In genomic region chr11:32435511-32435946, GRCh38 we compare ENCODE assay signal across 1 cellular context.
A peak's percentile ranks its signal among the peaks of the same experiment; 100 is the strongest.
TF ChIP-seq lines count a peak whose summit lies in the region.

Gene WT1 (minus strand): TSS chr11:32435539.

TF ChIP-seq in K562, 482 proteins besides CTCF, POLR2A, EP300 and RAD21 (continued from another document and continues in another):
- TF ChIP-seq ZBTB5 (IDR thresholded peaks at IDR 0.05) (no peak), BCL6 (CRISPR knock-in tag; IDR thresholded peaks at IDR 0.05) (no peak), MTA1 (IDR thresholded peaks at IDR 0.05; ENCODE audit: borderline replicate concordance) (no peak), BACH1 (tag; IDR thresholded peaks at IDR 0.05) (no peak), BCLAF1 (IDR thresholded peaks at IDR 0.05; ENCODE audit: borderline replicate concordance in 1 of 2, control insufficient read depth in 1 of 2, low read depth in 2 of 2, low read length in 1 of 2) (no peak), BRF1 (IDR thresholded peaks at IDR 0.05; ENCODE audit: borderline replicate concordance, extremely low read depth, insufficient read length) (no peak), PTBP1 (IDR thresholded peaks at IDR 0.05; ENCODE audit: low read depth, low read length) (no peak), ZNF764 (CRISPR knock-in tag; IDR thresholded peaks at IDR 0.05; ENCODE audit: low read depth) (no peak), ZNF41 (CRISPR knock-in tag; conservative IDR thresholded peaks at IDR 0.05) (no peak), HNRNPUL1 (IDR thresholded peaks at IDR 0.05; ENCODE audit: low read length) (no peak), PHB (CRISPR knock-in tag; IDR thresholded peaks at IDR 0.05) (no peak), FOXJ3 (CRISPR knock-in tag; IDR thresholded peaks at IDR 0.05) (no peak), THAP12 (CRISPR knock-in tag; IDR thresholded peaks at IDR 0.05) (peak; percentile 56), SNRNP70 (optimal IDR thresholded peaks at IDR 0.05; ENCODE audit: low read depth, low read length) (no peak), SMC3 (conservative IDR thresholded peaks at IDR 0.05; ENCODE audit: insufficient read depth, low read depth, low read length) (no peak), ARID1B (IDR thresholded peaks at IDR 0.05) (0 out of 2 replicates have a peak, but pooled peaks have one; percentile 37), SIX5 (IDR thresholded peaks at IDR 0.05; ENCODE audit: borderline replicate concordance in 1 of 2, insufficient read depth in 1 of 2, low read depth in 1 of 2, low read length in 2 of 2) (no peak), COPS2 (conservative IDR thresholded peaks at IDR 0.05) (no peak), THRAP3 (IDR thresholded peaks at IDR 0.05; ENCODE audit: borderline replicate concordance) (no peak), IRF2 (CRISPR knock-in tag; IDR thresholded peaks at IDR 0.05) (no peak), TCF7L2 (IDR thresholded peaks at IDR 0.05; ENCODE audit: low read depth, low read length) (no peak), RBBP5 (IDR thresholded peaks at IDR 0.05; ENCODE audit: borderline replicate concordance, insufficient read depth, low read length, poor library complexity, severe bottlenecking) (no peak), ZNF695 (CRISPR knock-in tag; IDR thresholded peaks at IDR 0.05) (no peak), TCF7 (IDR thresholded peaks at IDR 0.05; ENCODE audit: borderline replicate concordance) (no peak), BRD4 (IDR thresholded peaks at IDR 0.05) (no peak), ZNF324 (CRISPR knock-in tag; IDR thresholded peaks at IDR 0.05) (no peak), MYNN (IDR thresholded peaks at IDR 0.05) (peak; percentile 74; the same call in 1 of the 2 replicates), MYNN (CRISPR knock-in tag; IDR thresholded peaks at IDR 0.05) (no peak), POU5F1 (IDR thresholded peaks at IDR 0.05; ENCODE audit: borderline replicate concordance, low read depth, low read length, partially characterized antibody) (no peak), POLR3G (IDR thresholded peaks at IDR 0.05; ENCODE audit: extremely low read depth, insufficient read length, insufficient replicate concordance) (no peak), ZNF586 (CRISPR knock-in tag; conservative IDR thresholded peaks at IDR 0.05) (no peak), E2F3 (CRISPR knock-in tag; IDR thresholded peaks at IDR 0.05) (0 out of 2 replicates have a peak, but pooled peaks have one; percentile 14), POLR3A (IDR thresholded peaks at IDR 0.05; ENCODE audit: borderline replicate concordance, extremely low read depth, insufficient read depth, insufficient read length) (no peak), NR4A1 (CRISPR knock-in tag; IDR thresholded peaks at IDR 0.05) (0 out of 2 replicates have a peak, but pooled peaks have one; percentile 64), NR4A1 (tag; IDR thresholded peaks at IDR 0.05) (0 out of 2 replicates have a peak, but pooled peaks have one; percentile 23), NFYB (IDR thresholded peaks at IDR 0.05; ENCODE audit: extremely low read depth, insufficient read length) (no peak), XRCC5 (IDR thresholded peaks at IDR 0.05; ENCODE audit: low read depth, low read length) (peak; percentile 72; the same call in 1 of the 2 replicates), HDAC2 (IDR thresholded peaks at IDR 0.05) (no peak), JUNB (CRISPR knock-in tag; conservative IDR thresholded peaks at IDR 0.05) (no peak), ZNF444 (CRISPR knock-in tag; IDR thresholded peaks at IDR 0.05) (no peak), HNRNPL (IDR thresholded peaks at IDR 0.05; ENCODE audit: low read depth, low read length) (no peak), KAT7 (CRISPR knock-in tag; IDR thresholded peaks at IDR 0.05; ENCODE audit: borderline replicate concordance) (no peak), NCOA6 (IDR thresholded peaks at IDR 0.05) (0 out of 2 replicates have a peak, but pooled peaks have one; percentile 39), ZFP91 (CRISPR knock-in tag; IDR thresholded peaks at IDR 0.05) (no peak), MEF2A (IDR thresholded peaks at IDR 0.05; ENCODE audit: control insufficient read depth, low read depth, low read length) (no peak), CTBP1 (IDR thresholded peaks at IDR 0.05; ENCODE audit: borderline replicate concordance) (peak; percentile 56; the same call in 1 of the 2 replicates), ZNF644 (tag; IDR thresholded peaks at IDR 0.05; ENCODE audit: low read depth) (no peak), SP2 (IDR thresholded peaks at IDR 0.05; ENCODE audit: extremely low read depth, low read depth, low read length, poor library complexity, severe bottlenecking) (no peak), ZNF165 (CRISPR knock-in tag; IDR thresholded peaks at IDR 0.05; ENCODE audit: borderline replicate concordance) (no peak), HEY1 (CRISPR knock-in tag; IDR thresholded peaks at IDR 0.05; ENCODE audit: borderline replicate concordance) (no peak), PURB (CRISPR knock-in tag; IDR thresholded peaks at IDR 0.05; ENCODE audit: low read depth) (no peak), MAFF (IDR thresholded peaks at IDR 0.05; ENCODE audit: low read length) (no peak), HMBOX1 (IDR thresholded peaks at IDR 0.05) (no peak), ZNF830 (CRISPR knock-in tag; IDR thresholded peaks at IDR 0.05) (no peak), TBL1XR1 (IDR thresholded peaks at IDR 0.05; ENCODE audit: low read length in 2 of 2) (no peak), GATAD2A (IDR thresholded peaks at IDR 0.05) (no peak)
- TF ChIP-seq, protein P1, sequence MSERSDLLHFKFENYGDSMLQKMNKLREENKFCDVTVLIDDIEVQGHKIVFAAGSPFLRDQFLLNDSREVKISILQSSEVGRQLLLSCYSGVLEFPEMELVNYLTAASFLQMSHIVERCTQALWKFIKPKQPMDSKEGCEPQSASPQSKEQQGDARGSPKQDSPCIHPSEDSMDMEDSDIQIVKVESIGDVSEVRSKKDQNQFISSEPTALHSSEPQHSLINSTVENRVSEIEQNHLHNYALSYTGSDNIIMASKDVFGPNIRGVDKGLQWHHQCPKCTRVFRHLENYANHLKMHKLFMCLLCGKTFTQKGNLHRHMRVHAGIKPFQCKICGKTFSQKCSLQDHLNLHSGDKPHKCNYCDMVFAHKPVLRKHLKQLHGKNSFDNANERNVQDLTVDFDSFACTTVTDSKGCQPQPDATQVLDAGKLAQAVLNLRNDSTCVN (CRISPR knock-in tag; IDR thresholded peaks at IDR 0.05): no peak
- TF ChIP-seq, protein P2, sequence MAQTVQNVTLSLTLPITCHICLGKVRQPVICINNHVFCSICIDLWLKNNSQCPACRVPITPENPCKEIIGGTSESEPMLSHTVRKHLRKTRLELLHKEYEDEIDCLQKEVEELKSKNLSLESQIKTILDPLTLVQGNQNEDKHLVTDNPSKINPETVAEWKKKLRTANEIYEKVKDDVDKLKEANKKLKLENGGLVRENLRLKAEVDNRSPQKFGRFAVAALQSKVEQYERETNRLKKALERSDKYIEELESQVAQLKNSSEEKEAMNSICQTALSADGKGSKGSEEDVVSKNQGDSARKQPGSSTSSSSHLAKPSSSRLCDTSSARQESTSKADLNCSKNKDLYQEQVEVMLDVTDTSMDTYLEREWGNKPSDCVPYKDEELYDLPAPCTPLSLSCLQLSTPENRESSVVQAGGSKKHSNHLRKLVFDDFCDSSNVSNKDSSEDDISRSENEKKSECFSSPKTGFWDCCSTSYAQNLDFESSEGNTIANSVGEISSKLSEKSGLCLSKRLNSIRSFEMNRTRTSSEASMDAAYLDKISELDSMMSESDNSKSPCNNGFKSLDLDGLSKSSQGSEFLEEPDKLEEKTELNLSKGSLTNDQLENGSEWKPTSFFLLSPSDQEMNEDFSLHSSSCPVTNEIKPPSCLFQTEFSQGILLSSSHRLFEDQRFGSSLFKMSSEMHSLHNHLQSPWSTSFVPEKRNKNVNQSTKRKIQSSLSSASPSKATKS (CRISPR knock-in tag; IDR thresholded peaks at IDR 0.05): no peak
- TF ChIP-seq, protein P3, sequence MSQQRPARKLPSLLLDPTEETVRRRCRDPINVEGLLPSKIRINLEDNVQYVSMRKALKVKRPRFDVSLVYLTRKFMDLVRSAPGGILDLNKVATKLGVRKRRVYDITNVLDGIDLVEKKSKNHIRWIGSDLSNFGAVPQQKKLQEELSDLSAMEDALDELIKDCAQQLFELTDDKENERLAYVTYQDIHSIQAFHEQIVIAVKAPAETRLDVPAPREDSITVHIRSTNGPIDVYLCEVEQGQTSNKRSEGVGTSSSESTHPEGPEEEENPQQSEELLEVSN (IDR thresholded peaks at IDR 0.05; ENCODE audit: borderline replicate concordance in 1 of 2, extremely low read depth in 1 of 2, insufficient read depth in 1 of 2, insufficient read length in 1 of 2, low read depth in 1 of 2, low read length in 1 of 2, poor library complexity in 1 of 2, severe bottlenecking in 1 of 2): peak; percentile 78 to 87
- TF ChIP-seq, protein P4, sequence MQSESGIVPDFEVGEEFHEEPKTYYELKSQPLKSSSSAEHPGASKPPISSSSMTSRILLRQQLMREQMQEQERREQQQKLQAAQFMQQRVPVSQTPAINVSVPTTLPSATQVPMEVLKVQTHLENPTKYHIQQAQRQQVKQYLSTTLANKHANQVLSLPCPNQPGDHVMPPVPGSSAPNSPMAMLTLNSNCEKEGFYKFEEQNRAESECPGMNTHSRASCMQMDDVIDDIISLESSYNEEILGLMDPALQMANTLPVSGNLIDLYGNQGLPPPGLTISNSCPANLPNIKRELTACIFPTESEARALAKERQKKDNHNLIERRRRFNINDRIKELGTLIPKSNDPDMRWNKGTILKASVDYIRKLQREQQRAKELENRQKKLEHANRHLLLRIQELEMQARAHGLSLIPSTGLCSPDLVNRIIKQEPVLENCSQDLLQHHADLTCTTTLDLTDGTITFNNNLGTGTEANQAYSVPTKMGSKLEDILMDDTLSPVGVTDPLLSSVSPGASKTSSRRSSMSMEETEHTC (IDR thresholded peaks at IDR 0.05): no peak
